Comparison of ENCODE assay signal across 17 cellular contexts in genomic region chr5:139214646-139215045, GRCh38. TPM values are rescaled to one million over a fixed set of nuclear protein-coding genes. Genes with fewer than 3 reads are reported as not detected.
A peak's percentile ranks its signal among the peaks of the same experiment; 100 is the strongest.
DNase-seq lines count a peak whose midpoint lies in the region; TF ChIP-seq lines count a peak whose summit lies in the region.
"Had no signal": no experiment of that assay in that cellular context is flagged by ENCODE, and none has a peak within 500 bp of the region (broad histone marks: within the 10 kb centered on the region; RNA-seq: fewer than 3 reads in every experiment).

No MANE protein-coding gene starts in this region.

- H3K27me3 ChIP-seq in PC-9 (ENCODE audit: insufficient read depth, low read depth): no peaks in the 10 kb centered on the region
- H3K27me3 ChIP-seq: BLaER1 had no signal

- peaks cover 3% of the 10 kb centered on the region for H3K27me3 Mint-ChIP-seq in brain
- H3K27me3 Mint-ChIP-seq: CD4-positive, CD25-positive, alpha-beta regulatory T cell had no signal

- H4K20me1 ChIP-seq in PC-9 (ENCODE audit: insufficient read depth): no peaks in the 10 kb centered on the region
- H4K20me1 ChIP-seq: BLaER1 had no signal

- H3K27ac ChIP-seq in PC-9: no peak overlapping the region
- H3K27ac ChIP-seq: 22Rv1, BLaER1, C4-2B, GM23248 had no signal

- peaks cover 29% of the 10 kb centered on the region for H3K4me1 Mint-ChIP-seq in brain
- H3K4me1 Mint-ChIP-seq: B cell; CD4-positive, CD25-positive, alpha-beta regulatory T cell had no signal

- DNase-seq in NCI-H1048 (lab: John Stamatoyannopoulos, UW) (peak; percentile 65), foreskin melanocyte (peak; percentile 71), PC-9 (no peak), NCI-H2227 (lab: John Stamatoyannopoulos, UW; ENCODE audit: unreplicated experiment) (no peak), NCI-H69 (lab: John Stamatoyannopoulos, UW) (no peak)
- DNase-seq: Caco-2; CD4-positive, CD25-positive, alpha-beta regulatory T cell; CD8-positive, alpha-beta T cell; DMS153; DND-41; HCEC 1CT had no signal

- peak overlapping the region; percentile 64 to 92 (median 87) for H3K27ac Mint-ChIP-seq in brain
- H3K27ac Mint-ChIP-seq: B cell; CD4-positive, CD25-positive, alpha-beta regulatory T cell; CD8-positive, alpha-beta T cell had no signal

- H3K4me1 ChIP-seq in PC-9 (replicated peaks; ENCODE audit: insufficient read depth): no peaks in the 10 kb centered on the region
- H3K4me1 ChIP-seq: BLaER1 had no signal

- POLR2A ChIA-PET in PC-9 (lab: Charles Lee; ENCODE audit: unreplicated experiment): interaction anchor here (0.6 kb wide), 1 partner anchor 498 kb away, joined by 8 read pairs; no protein-coding TSS in a partner anchor

- no peaks in the 10 kb centered on the region for H3K9me2 ChIP-seq in PC-9 (ENCODE audit: insufficient read depth)

- no peak overlapping the region for H2AFZ ChIP-seq in PC-9
- H2AFZ ChIP-seq: GM23248 had no signal

- no peaks in the 10 kb centered on the region for H3K36me3 Mint-ChIP-seq in brain
- H3K36me3 Mint-ChIP-seq: CD4-positive, CD25-positive, alpha-beta regulatory T cell; CD8-positive, alpha-beta T cell had no signal

- no peak overlapping the region for H3K4me3 ChIP-seq in PC-9
- H3K4me3 ChIP-seq: BLaER1, GM23248 had no signal

- BruUV-seq in PC-9 (replicated peaks; lab: Mats Ljungman, UMichigan): no TSS peak

- no peaks in the 10 kb centered on the region for H3F3A ChIP-seq in PC-9 (ENCODE audit: insufficient read depth, low read depth)

- intact Hi-C loops in PC-9 (cut with micrococcal nuclease; ENCODE audit: unreplicated experiment): no loop called here

- peak overlapping the region in 3 of 5 experiments; percentile 57 to 78 (median 63) for H3K4me3 Mint-ChIP-seq in brain
- H3K4me3 Mint-ChIP-seq: B cell; CD4-positive, CD25-positive, alpha-beta regulatory T cell; CD8-positive, alpha-beta T cell had no signal

- no peaks in the 10 kb centered on the region for H3K79me2 ChIP-seq in PC-9 (ENCODE audit: low read depth)

- peaks cover 0 to 7% (median 3%) of the 10 kb centered on the region in 5 experiments for H3K9me3 Mint-ChIP-seq in brain

- H3K9me3 ChIP-seq in PC-9 (ENCODE audit: insufficient read depth, low read depth): no peaks in the 10 kb centered on the region; the same call in 1 of the 2 replicates
- H3K9me3 ChIP-seq: Caco-2 had no signal

- no peak overlapping the region for H3K4me2 ChIP-seq in PC-9
- H3K4me2 ChIP-seq: BLaER1 had no signal

- H3K36me3 ChIP-seq in PC-9 (ENCODE audit: low read depth): no peaks in the 10 kb centered on the region
- H3K36me3 ChIP-seq: BLaER1 had no signal

- TF ChIP-seq CTCF in brain (conservative IDR thresholded peaks at IDR 0.05) (no peak), PC-9 (conservative IDR thresholded peaks at IDR 0.05) (no peak)

- CTCF ChIA-PET in PC-9 (lab: Charles Lee): no interaction called here

RNA-seq across cellular contexts. Expression of gene SIL1, which starts 16.5 kb away (rescaled TPM):
- polyA plus RNA-seq in brain (ENCODE audit: insufficient read depth, low read depth, low replicate concordance): 25.8 TPM
- total RNA-seq in PC-9 (2021): 40.4 and 46.5 TPM in 2 replicates

Comparison
In these comparisons a context has a peak if more than half of its experiments do, and no peak if none do; other contexts are left out.
1. DNase-seq: peak in NCI-H1048 (single experiment) and foreskin melanocyte (single experiment); none in PC-9 (0 of 2), NCI-H2227 (single experiment) and NCI-H69 (single experiment).